11 cellular contexts compared by ENCODE assay signal in genomic region chr10:72315054-72315453, GRCh38. TPM values are rescaled to one million over a fixed set of nuclear protein-coding genes. Genes with fewer than 3 reads are reported as not detected.
DNase-seq lines count a peak whose midpoint lies in the region; TF ChIP-seq lines count a peak whose summit lies in the region.
"Had no signal": no experiment of that assay in that cellular context is flagged by ENCODE, and none has a peak within 500 bp of the region (broad histone marks: within the 10 kb centered on the region; RNA-seq: fewer than 3 reads in every experiment).

No MANE protein-coding gene starts in this region.

- H3K36me3 ChIP-seq in H7 (replicated peaks; ENCODE audit: control insufficient read depth, insufficient read depth, low read length), result no peaks in the 10 kb centered on the region
- H3K36me3 ChIP-seq in adipocyte (ENCODE audit: control insufficient read depth, insufficient read depth, low read length, severe bottlenecking), result no peaks in the 10 kb centered on the region
- no peaks in the 10 kb centered on the region for H3K36me3 ChIP-seq in liver (ENCODE audit: control insufficient read depth in 4 of 4, insufficient read depth in 3 of 4, low read depth in 1 of 4, low read length in 3 of 4)
- H3K36me3 ChIP-seq in stomach smooth muscle (ENCODE audit: control insufficient read depth in 2 of 2, insufficient read depth in 2 of 2, low read length in 2 of 2), result no peaks in the 10 kb centered on the region

- TF ChIP-seq RAD21 in liver (IDR thresholded peaks at IDR 0.05), result no peak

- H3K9me3 ChIP-seq in adipocyte (ENCODE audit: control insufficient read depth, low read length), result no peaks in the 10 kb centered on the region
- H3K9me3 ChIP-seq in liver (ENCODE audit: control insufficient read depth in 4 of 4, low read length in 3 of 4), result no peaks in the 10 kb centered on the region
- H3K9me3 ChIP-seq in stomach smooth muscle (ENCODE audit: control insufficient read depth in 2 of 2, low read length in 2 of 2), result no peaks in the 10 kb centered on the region

- H3K4me1 ChIP-seq in adipocyte (ENCODE audit: control insufficient read depth, insufficient read depth, low read length), result peaks cover 41% of the 10 kb centered on the region
- H3K4me1 ChIP-seq in liver (ENCODE audit: control insufficient read depth in 4 of 4, insufficient read depth in 4 of 4, low read length in 3 of 4), result peaks cover 16 to 48% (median 39%) of the 10 kb centered on the region in 4 donors
- peaks cover 40% of the 10 kb centered on the region for H3K4me1 ChIP-seq in stomach smooth muscle (ENCODE audit: control insufficient read depth, insufficient read depth, low read length)

- no peak overlapping the region for H3K4me3 ChIP-seq in H7 (ENCODE audit: insufficient read depth, low read depth, low read length)
- no peak overlapping the region for H3K4me3 ChIP-seq in adipocyte (ENCODE audit: low read length)
- no peak overlapping the region for H3K4me3 ChIP-seq in liver (ENCODE audit: low read depth in 1 of 3, low read length in 3 of 3)
- H3K4me3 ChIP-seq in stomach smooth muscle (ENCODE audit: low read length in 2 of 2), result peak overlapping the region in 1 of 2 donors; percentile 12

- DNase-seq in H7 (peak; percentile 81), adipocyte (ENCODE audit: low read depth) (no peak), NCI-H345 treated with DMSO at 0.1 percent for 48 hours (lab: John Stamatoyannopoulos, UW; ENCODE audit: unreplicated experiment) (no peak), DMS53 (lab: John Stamatoyannopoulos, UW) (no peak), iPS-NIHi11 (ENCODE audit: low spot score) (no peak), DMS114 treated with DMSO at 0.1 percent for 48 hours (lab: John Stamatoyannopoulos, UW; ENCODE audit: unreplicated experiment) (no peak)
- DNase-seq: activated B cell treated with CpG ODN at 0.5 μM for 24 hours; activated effector memory CD4-positive, alpha-beta T cell treated with Interleukin-2 at 50 U/mL for 16 hours; DMS79 had no signal

- peak overlapping the region; percentile 91 for H3K27ac ChIP-seq in liver (ENCODE audit: low read depth in 1 of 2, low read length in 2 of 2)
- H3K27ac ChIP-seq in stomach smooth muscle (ENCODE audit: low read length), result peak overlapping the region; percentile 37

- H3K9ac ChIP-seq in adipocyte (ENCODE audit: low read length) (peak overlapping the region; percentile 39), liver (ENCODE audit: low read depth in 1 of 2, low read length in 2 of 2) (no peak overlapping the region), stomach smooth muscle (ENCODE audit: low read length in 2 of 2) (no peak overlapping the region)

- WGBS in liver, result 56% methylated on average over 7 of the region's 7 CpGs

- H3K27me3 ChIP-seq in H7 (ENCODE audit: control insufficient read depth, insufficient read depth, low read length) (no peaks in the 10 kb centered on the region), adipocyte (replicated peaks; ENCODE audit: control insufficient read depth, insufficient read depth, low read length) (no peaks in the 10 kb centered on the region), liver (ENCODE audit: control insufficient read depth in 4 of 4, insufficient read depth in 4 of 4, low read length in 3 of 4) (no peaks in the 10 kb centered on the region), stomach smooth muscle (ENCODE audit: control insufficient read depth in 1 of 2, insufficient read depth in 2 of 2, low read length in 2 of 2) (no peaks in the 10 kb centered on the region)

- TF ChIP-seq CTCF in liver (IDR thresholded peaks at IDR 0.05; ENCODE audit: low read depth, low read length, missing input control), result no peak

TF ChIP-seq in liver, 16 proteins besides CTCF, POLR2A, EP300 and RAD21:
- TF ChIP-seq MAX (IDR thresholded peaks at IDR 0.05), result no peak
- no peak for TF ChIP-seq RXRA (IDR thresholded peaks at IDR 0.05)
- TF ChIP-seq EGR1 (IDR thresholded peaks at IDR 0.05; ENCODE audit: low read depth in 2 of 2), result no peak
- no peak for TF ChIP-seq REST (IDR thresholded peaks at IDR 0.05)
- no peak for TF ChIP-seq ATF3 (IDR thresholded peaks at IDR 0.05)
- no peak for TF ChIP-seq HNF4A (conservative IDR thresholded peaks at IDR 0.05)
- TF ChIP-seq SP1 (IDR thresholded peaks at IDR 0.05), result no peak
- TF ChIP-seq YY1 (IDR thresholded peaks at IDR 0.05), result no peak
- TF ChIP-seq ZBTB33 (IDR thresholded peaks at IDR 0.05), result no peak
- TF ChIP-seq FOXA2 (IDR thresholded peaks at IDR 0.05), result no peak
- TF ChIP-seq JUND (IDR thresholded peaks at IDR 0.05), result no peak
- no peak for TF ChIP-seq TAF1 (conservative IDR thresholded peaks at IDR 0.05)
- no peak for TF ChIP-seq FOXA1 (IDR thresholded peaks at IDR 0.05)
- TF ChIP-seq HNF4G (IDR thresholded peaks at IDR 0.05), result no peak
- TF ChIP-seq NR2F2 (IDR thresholded peaks at IDR 0.05), result no peak
- TF ChIP-seq GABPA (IDR thresholded peaks at IDR 0.05 in 1 of 2, conservative IDR thresholded peaks at IDR 0.05 in 1 of 2), result no peak

RNA-seq across cellular contexts. Expression of gene DNAJB12, which starts 39.7 kb away (rescaled TPM):
- 18.8 and 19.3 TPM in 2 replicates for total RNA-seq in H7 (2014; rRNA removed; shearing (Covaris generic))
- 10 to 100 TPM; 17.5 to 22.0 TPM for total RNA-seq in liver
- polyA plus RNA-seq in liver, result 10 to 100 TPM; 15.9 to 20.3 TPM

RNA-seq across cellular contexts. Expression of gene DDIT4, which starts 41.3 kb away (rescaled TPM):
- total RNA-seq in H7 (2014; rRNA removed; shearing (Covaris generic)), result 54.2 and 123 TPM in 2 replicates
- 10 to 100 TPM; 18.4 to 39.9 TPM for total RNA-seq in liver
- 10 to 100 TPM; 47.4 to 69.0 TPM for polyA plus RNA-seq in liver
